Comparison of ENCODE assay signal across 1 cellular context in the genomic region with DNA sequence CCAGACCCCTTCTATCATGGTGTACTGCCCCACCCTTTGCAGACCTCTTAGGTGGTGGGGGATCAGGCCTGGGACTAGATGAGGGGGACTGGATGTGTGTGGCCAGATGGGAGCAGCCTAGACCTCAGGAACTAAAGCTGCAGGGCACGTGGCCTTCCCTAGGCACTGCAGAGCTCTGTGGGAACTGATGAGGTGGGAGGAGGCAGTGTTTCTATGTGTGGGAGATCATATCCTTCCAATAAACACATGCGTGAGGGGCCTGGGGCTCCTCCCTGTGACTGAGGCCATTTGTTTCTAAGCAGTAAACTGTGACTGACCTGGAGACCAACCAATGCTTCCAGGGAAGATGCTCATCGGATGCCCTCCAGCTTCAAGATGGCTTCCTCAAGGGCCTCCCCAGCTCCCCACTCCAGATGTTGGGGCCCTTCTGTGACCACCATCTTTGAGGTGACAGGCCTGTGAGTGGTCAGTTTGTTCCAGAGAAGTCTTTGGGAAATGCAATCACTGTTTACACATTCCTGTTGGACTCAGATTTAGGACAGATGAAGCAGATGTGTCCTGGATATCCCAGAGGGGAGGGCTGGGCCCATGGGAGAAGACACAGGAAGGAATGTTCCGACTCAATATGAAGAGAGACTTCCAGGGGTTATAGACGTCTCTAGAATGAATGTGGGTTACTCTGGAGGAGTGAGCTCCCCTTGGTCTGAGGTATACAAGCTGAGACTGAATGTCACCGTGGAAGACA.
TF ChIP-seq lines count a peak whose summit lies in the region.

No MANE protein-coding gene starts in this region.

TF ChIP-seq in K562, 482 proteins besides CTCF, POLR2A, EP300 and RAD21:
- TF ChIP-seq ZNF212 (CRISPR knock-in tag; IDR thresholded peaks at IDR 0.05) (no peak), KDM1A (IDR thresholded peaks at IDR 0.05) (0 out of 4 replicates have a peak, but pooled peaks of 1 of the 2 experiments have one; percentile 30), MAFF (IDR thresholded peaks at IDR 0.05; ENCODE audit: low read length) (no peak), MGA (IDR thresholded peaks at IDR 0.05) (peak; percentile 20; the same call in 1 of the 2 replicates)
- TF ChIP-seq, protein P1, sequence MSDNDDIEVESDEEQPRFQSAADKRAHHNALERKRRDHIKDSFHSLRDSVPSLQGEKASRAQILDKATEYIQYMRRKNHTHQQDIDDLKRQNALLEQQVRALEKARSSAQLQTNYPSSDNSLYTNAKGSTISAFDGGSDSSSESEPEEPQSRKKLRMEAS (CRISPR knock-in tag; IDR thresholded peaks at IDR 0.05) = peak; percentile 25; the same call in 1 of the 2 replicates
- TF ChIP-seq, protein P2, sequence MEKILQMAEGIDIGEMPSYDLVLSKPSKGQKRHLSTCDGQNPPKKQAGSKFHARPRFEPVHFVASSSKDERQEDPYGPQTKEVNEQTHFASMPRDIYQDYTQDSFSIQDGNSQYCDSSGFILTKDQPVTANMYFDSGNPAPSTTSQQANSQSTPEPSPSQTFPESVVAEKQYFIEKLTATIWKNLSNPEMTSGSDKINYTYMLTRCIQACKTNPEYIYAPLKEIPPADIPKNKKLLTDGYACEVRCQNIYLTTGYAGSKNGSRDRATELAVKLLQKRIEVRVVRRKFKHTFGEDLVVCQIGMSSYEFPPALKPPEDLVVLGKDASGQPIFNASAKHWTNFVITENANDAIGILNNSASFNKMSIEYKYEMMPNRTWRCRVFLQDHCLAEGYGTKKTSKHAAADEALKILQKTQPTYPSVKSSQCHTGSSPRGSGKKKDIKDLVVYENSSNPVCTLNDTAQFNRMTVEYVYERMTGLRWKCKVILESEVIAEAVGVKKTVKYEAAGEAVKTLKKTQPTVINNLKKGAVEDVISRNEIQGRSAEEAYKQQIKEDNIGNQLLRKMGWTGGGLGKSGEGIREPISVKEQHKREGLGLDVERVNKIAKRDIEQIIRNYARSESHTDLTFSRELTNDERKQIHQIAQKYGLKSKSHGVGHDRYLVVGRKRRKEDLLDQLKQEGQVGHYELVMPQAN (IDR thresholded peaks at IDR 0.05; ENCODE audit: borderline replicate concordance) = no peak
- TF ChIP-seq, protein P3, sequence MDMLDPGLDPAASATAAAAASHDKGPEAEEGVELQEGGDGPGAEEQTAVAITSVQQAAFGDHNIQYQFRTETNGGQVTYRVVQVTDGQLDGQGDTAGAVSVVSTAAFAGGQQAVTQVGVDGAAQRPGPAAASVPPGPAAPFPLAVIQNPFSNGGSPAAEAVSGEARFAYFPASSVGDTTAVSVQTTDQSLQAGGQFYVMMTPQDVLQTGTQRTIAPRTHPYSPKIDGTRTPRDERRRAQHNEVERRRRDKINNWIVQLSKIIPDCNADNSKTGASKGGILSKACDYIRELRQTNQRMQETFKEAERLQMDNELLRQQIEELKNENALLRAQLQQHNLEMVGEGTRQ (CRISPR knock-in tag; IDR thresholded peaks at IDR 0.05) = 0 out of 2 replicates have a peak, but pooled peaks have one; percentile 14
